Comparison of ENCODE assay signal across 28 cellular contexts in genomic region chr2:202344178-202344577, GRCh38. TPM values are rescaled to one million over a fixed set of nuclear protein-coding genes. Genes with fewer than 3 reads are reported as not detected.
DNase-seq lines count a peak whose midpoint lies in the region; ATAC-seq, FAIRE-seq and TF ChIP-seq lines count a peak whose summit lies in the region.
"Had no signal": no experiment of that assay in that cellular context is flagged by ENCODE, and none has a peak within 500 bp of the region (broad histone marks: within the 10 kb centered on the region; RNA-seq: fewer than 3 reads in every experiment).

No MANE protein-coding gene starts in this region.

- H3K4me1 ChIP-seq in HEK293 (ENCODE audit: control insufficient read depth, insufficient read depth, low read length) = 0 out of 2 replicates have a peak, but pooled peaks cover 2% of the 10 kb centered on the region
- peaks cover 0 to 3% (median 0%) of the 10 kb centered on the region in 4 experiments; a peak in 1 of 7 replicates for H3K4me1 ChIP-seq in H1 (replicated peaks in 1 of 4; ENCODE audit: control insufficient read depth in 3 of 4, insufficient read depth in 4 of 4, low read length in 3 of 4)
- peaks cover 10% of the 10 kb centered on the region for H3K4me1 ChIP-seq in keratinocyte (ENCODE audit: control insufficient read depth, extremely low read depth, insufficient read depth, low read length)
- no peaks in the 10 kb centered on the region for H3K4me1 ChIP-seq in A673 (ENCODE audit: insufficient read depth, low read length, poor library complexity, severe bottlenecking)
- H3K4me1 ChIP-seq: colonic mucosa, SJSA1, upper lobe of right lung had no signal

- H2AFZ ChIP-seq in H1 (ENCODE audit: low read length) (peak overlapping the region; percentile 83), keratinocyte (ENCODE audit: control insufficient read depth, low read length) (no peak overlapping the region)

- no peaks in the 10 kb centered on the region for H3K9me1 ChIP-seq in keratinocyte (ENCODE audit: control insufficient read depth, extremely low read depth, insufficient read depth, low read length)

- WGBS in H1 (ENCODE audit: extremely low coverage in 1 of 2, insufficient coverage in 1 of 2, insufficient read length in 1 of 2, insufficient replicate concordance in 2 of 2, low coverage in 1 of 2, low lambda C conversion rate in 2 of 2, missing lambda C conversion rate in 1 of 2), 2 experiments = 73% methylated on average over 1 of the region's 1 CpG; no CpG with 5 or more reads in 1 of the 2 experiments

- no peaks in the 10 kb centered on the region for H3K9me3 ChIP-seq in HEK293 (ENCODE audit: control insufficient read depth, insufficient read depth, low read depth, low read length)
- no peaks in the 10 kb centered on the region for H3K9me3 ChIP-seq in H1 (ENCODE audit: insufficient read depth in 2 of 2, low read depth in 1 of 2, low read length in 1 of 2)
- H3K9me3 ChIP-seq in keratinocyte (ENCODE audit: control insufficient read depth, low read depth, low read length) = no peaks in the 10 kb centered on the region
- no peaks in the 10 kb centered on the region for H3K9me3 ChIP-seq in A673 (ENCODE audit: low read depth, low read length, poor library complexity, severe bottlenecking)
- H3K9me3 ChIP-seq: colonic mucosa, esophagus squamous epithelium, SJSA1, upper lobe of right lung had no signal

- no peak overlapping the region for H2BK20ac ChIP-seq in H1 (ENCODE audit: low read length)

- ATAC-seq in HG03521 (IDR thresholded peaks at IDR 0.05; ENCODE audit: unreplicated experiment) = no peak
- ATAC-seq: effector memory CD8-positive, alpha-beta T cell; GM12878; left colon; stimulated activated memory B cell treated with anti-CD40 and anti-IgM and Interleukin-4, amounts not matched to agents 10 μg/mL and 1 μg/mL and 100 μg/mL, for 72 hours; upper lobe of right lung had no signal

- no peak overlapping the region; the same call in 1 of the 2 replicates for H3K18ac ChIP-seq in H1 (ENCODE audit: extremely low read depth, low read length)

- H3K4ac ChIP-seq in H1 (replicated peaks; ENCODE audit: insufficient read length, low read depth, low read length) = no peak overlapping the region

- H2BK15ac ChIP-seq in H1 (ENCODE audit: low read length) = no peak overlapping the region

- H4K91ac ChIP-seq in H1 (replicated peaks; ENCODE audit: insufficient read length, low read length) = no peak overlapping the region

- H2BK120ac ChIP-seq in H1 (replicated peaks; ENCODE audit: low read depth, low read length) = no peak overlapping the region

- H4K20me1 ChIP-seq in H1 (replicated peaks in 1 of 2; ENCODE audit: control insufficient read depth in 1 of 2, insufficient read depth in 2 of 2, low read length in 2 of 2) (no peaks in the 10 kb centered on the region), keratinocyte (ENCODE audit: control insufficient read depth, extremely low read depth, insufficient read depth, low read length) (peaks cover 4% of the 10 kb centered on the region)

- peak overlapping the region; percentile 44 for H4K5ac ChIP-seq in H1 (ENCODE audit: insufficient read length, low read depth, low read length)

- no peak overlapping the region for H3K23ac ChIP-seq in H1 (ENCODE audit: insufficient read length)

- no peaks in the 10 kb centered on the region for H3K23me2 ChIP-seq in H1 (ENCODE audit: low read depth, low read length)

- CTCF ChIA-PET in HEK293 (lab: Yijun Ruan, JAX) = no interaction called here
- CTCF ChIA-PET in RWPE1 (lab: Yijun Ruan, JAX) = interaction anchor here (0.6 kb wide), 1 partner anchor 24 kb away, joined by 4 read pairs; no protein-coding TSS in a partner anchor
- CTCF ChIA-PET in H1 (lab: Charles Lee; ENCODE audit: partially characterized antibody) = interaction anchor here (0.6 to 1.4 kb wide), 3 partner anchors 11 to 530 kb away, joined by 3 to 5 read pairs (median 3); no protein-coding TSS in a partner anchor
- CTCF ChIA-PET in A673 (lab: Charles Lee) = no interaction called here

- dilution Hi-C loops in keratinocyte (cut with MboI; ENCODE audit: extremely low pct_ligation_motif_present, low sequenced_read_pairs) = no loop called here

- no peak for TF ChIP-seq POLR2A in H1 (IDR thresholded peaks at IDR 0.05; ENCODE audit: control extremely low read depth in 1 of 2, low read depth in 2 of 2, low read length in 2 of 2)

- intact Hi-C loops in A673 (cut with micrococcal nuclease; ENCODE audit: unreplicated experiment) = no loop called here

- TF ChIP-seq RAD21 in H1 (IDR thresholded peaks at IDR 0.05 in 1 of 2, conservative IDR thresholded peaks at IDR 0.05 in 1 of 2; ENCODE audit: low read depth in 2 of 2, low read length in 2 of 2) = no peak

- TF ChIP-seq EP300 in H1 (IDR thresholded peaks at IDR 0.05; ENCODE audit: borderline replicate concordance in 1 of 2, low read depth in 2 of 2, low read length in 2 of 2) = no peak

- DNase-seq in RWPE1 (ENCODE audit: low spot score) = peak; percentile 58
- no peak for DNase-seq in H1 (ENCODE audit: low read depth in 1 of 2, low spot score in 2 of 2)
- DNase-seq in keratinocyte (ENCODE audit: low read depth, low spot score) = peak; percentile 11
- DNase-seq in A673 (ENCODE audit: low spot score) = no peak
- no peak for DNase-seq in effector CD8-positive, alpha-beta T cell (lab: John Stamatoyannopoulos, UW)
- no peak for DNase-seq in activated CD4-positive, alpha-beta T cell treated with anti-CD3 and anti-CD28 coated beads for 4 hours
- DNase-seq: activated CD4-positive, alpha-beta T cell treated with anti-CD3 and anti-CD28 coated beads, Interleukin-2, amount 10 ng/mL, durations not matched to agents 24 days and 14 days; activated effector memory CD4-positive, alpha-beta T cell treated with anti-CD3 and anti-CD28 coated beads, Interleukin-2, amount 50 U/mL, for 16 hours; anterior cingulate cortex; CD8-positive, alpha-beta memory T cell; colonic mucosa; effector memory CD8-positive, alpha-beta T cell; EL; esophagus squamous epithelium; foreskin melanocyte; HCEC 1CT; left colon; NCI-H2029; NCI-H226; NCI-H69; substantia nigra; upper lobe of right lung; WERI-Rb-1 had no signal

- BruUV-seq in A673 (replicated peaks; lab: Mats Ljungman, UMichigan) = no TSS peak

- peak overlapping the region in 1 of 2 experiments; percentile 20; a peak in 1 of 4 replicates for H3K4me2 ChIP-seq in H1 (ENCODE audit: insufficient read depth in 1 of 2, low read depth in 2 of 2, low read length in 2 of 2)
- H3K4me2 ChIP-seq in keratinocyte (ENCODE audit: control insufficient read depth, extremely low read depth, insufficient read depth, low read depth, low read length) = peak overlapping the region; percentile 44

- H3K4me3 ChIP-seq in HEK293 (ENCODE audit: low read depth, low read length) = no peak overlapping the region
- no peak overlapping the region for H3K4me3 ChIP-seq in H1 (ENCODE audit: extremely low read depth in 1 of 4, insufficient read depth in 2 of 4, low read depth in 3 of 4, low read length in 4 of 4)
- no peak overlapping the region for H3K4me3 ChIP-seq in keratinocyte (ENCODE audit: control insufficient read depth in 2 of 3, extremely low read depth in 1 of 3, insufficient read depth in 2 of 3, low read depth in 1 of 3, low read length in 3 of 3)
- no peak overlapping the region for H3K4me3 ChIP-seq in A673 (ENCODE audit: low read depth, low read length, poor library complexity, severe bottlenecking)
- H3K4me3 ChIP-seq: colonic mucosa, esophagus squamous epithelium, GM12878, SJSA1, upper lobe of right lung had no signal

- H2BK5ac ChIP-seq in H1 (ENCODE audit: low read depth, low read length) = no peak overlapping the region

- no peak overlapping the region for H2BK12ac ChIP-seq in H1 (ENCODE audit: low read depth, low read length)

- no peak overlapping the region for H2AK5ac ChIP-seq in H1 (ENCODE audit: low read depth, low read length)

- no peak overlapping the region for H3K14ac ChIP-seq in H1 (ENCODE audit: insufficient read length)

- H3K36me3 ChIP-seq in HEK293 (ENCODE audit: control insufficient read depth in 2 of 2, insufficient read depth in 1 of 2, low read length in 2 of 2) (no peaks in the 10 kb centered on the region; a peak in 1 of 3 replicates), H1 (ENCODE audit: control insufficient read depth in 2 of 4, insufficient read depth in 4 of 4, low read length in 3 of 4) (no peaks in the 10 kb centered on the region), keratinocyte (ENCODE audit: control insufficient read depth in 2 of 2, extremely low read depth in 1 of 2, insufficient read depth in 2 of 2, low read length in 2 of 2) (no peaks in the 10 kb centered on the region), A673 (ENCODE audit: insufficient read depth, low read length, poor library complexity, severe bottlenecking) (no peaks in the 10 kb centered on the region)
- H3K36me3 ChIP-seq: colonic mucosa, esophagus squamous epithelium, SJSA1, upper lobe of right lung, WERI-Rb-1 had no signal

- H3K56ac ChIP-seq in H1 (replicated peaks; ENCODE audit: insufficient read length, low read depth, low read length) = no peak overlapping the region

- no peaks in the 10 kb centered on the region for H3K79me1 ChIP-seq in H1 (ENCODE audit: low read depth, low read length)

- no peak overlapping the region for H3K27ac ChIP-seq in HEK293 (ENCODE audit: extremely low read depth, low read depth, low read length)
- H3K27ac ChIP-seq in RWPE1 = no peak overlapping the region
- H3K27ac ChIP-seq in H1 (ENCODE audit: low read depth, low read length) = no peak overlapping the region
- peak overlapping the region; percentile 13 for H3K27ac ChIP-seq in keratinocyte (ENCODE audit: control insufficient read depth, insufficient read depth, low read length)
- H3K27ac ChIP-seq in A673 (ENCODE audit: low read depth, low read length, poor library complexity, severe bottlenecking) = no peak overlapping the region
- H3K27ac ChIP-seq: colonic mucosa, esophagus squamous epithelium, SJSA1, upper lobe of right lung, WERI-Rb-1 had no signal

- H4K8ac ChIP-seq in H1 (ENCODE audit: extremely low read depth, insufficient read depth, low read length) = no peak overlapping the region

- no peaks in the 10 kb centered on the region for H3K27me3 ChIP-seq in H1 (replicated peaks in 1 of 4; ENCODE audit: control insufficient read depth in 3 of 4, extremely low read depth in 1 of 4, insufficient read depth in 3 of 4, low read length in 3 of 4)
- H3K27me3 ChIP-seq in keratinocyte (ENCODE audit: control insufficient read depth, extremely low read depth, insufficient read depth, low read length) = no peaks in the 10 kb centered on the region
- no peaks in the 10 kb centered on the region for H3K27me3 ChIP-seq in A673 (replicated peaks; ENCODE audit: insufficient read depth, low read depth, low read length, poor library complexity)
- H3K27me3 ChIP-seq: colonic mucosa, esophagus squamous epithelium, SJSA1, upper lobe of right lung had no signal

- H3K79me2 ChIP-seq in H1 (ENCODE audit: control insufficient read depth in 1 of 2, insufficient read depth in 2 of 2, low read length in 2 of 2) = no peaks in the 10 kb centered on the region
- no peaks in the 10 kb centered on the region for H3K79me2 ChIP-seq in keratinocyte (ENCODE audit: control insufficient read depth, insufficient read depth, low read length)

- H3K9ac ChIP-seq in H1 (replicated peaks in 1 of 4; ENCODE audit: extremely low read depth in 1 of 4, low read depth in 3 of 4, low read length in 3 of 4) = no peak overlapping the region; a peak in 1 of 7 replicates
- H3K9ac ChIP-seq in keratinocyte (ENCODE audit: control insufficient read depth, extremely low read depth, insufficient read depth, low read length) = no peak overlapping the region

- no peak for FAIRE-seq in H1 (lab: Jason Lieb, UNC)
- peak; percentile 73 for FAIRE-seq in keratinocyte (lab: Jason Lieb, UNC)
- FAIRE-seq: GM12878 had no signal

- POLR2A ChIA-PET in HEK293 (lab: Yijun Ruan, JAX) (no interaction called here), RWPE1 (lab: Yijun Ruan, JAX; ENCODE audit: low non-redundant PET) (no interaction called here), H1 (lab: Charles Lee; ENCODE audit: partially characterized antibody) (interaction anchor here (0.6 to 1.7 kb wide), 2 partner anchors 28 to 32 kb away, joined by 3 to 5 read pairs; partner anchors contain the start of gene BMPR2), A673 (lab: Charles Lee; ENCODE audit: low non-redundant PET) (no interaction called here)

- TF ChIP-seq CTCF in HEK293 (tag by site-specific recombination; IDR thresholded peaks at IDR 0.05) (no peak), RWPE1 (conservative IDR thresholded peaks at IDR 0.05; ENCODE audit: low read depth) (no peak), H1 (IDR thresholded peaks at IDR 0.05; ENCODE audit: control extremely low read depth in 1 of 3, insufficient read depth in 1 of 3, low read depth in 1 of 3, low read length in 3 of 3) (no peak), keratinocyte (optimal IDR thresholded peaks at IDR 0.05 in 1 of 3, IDR thresholded peaks at IDR 0.05 in 1 of 3, conservative IDR thresholded peaks at IDR 0.05 in 1 of 3; ENCODE audit: extremely low read depth in 1 of 3, insufficient read depth in 2 of 3, low read length in 3 of 3) (no peak), A673 (conservative IDR thresholded peaks at IDR 0.05; ENCODE audit: low read depth, low read length) (no peak)

RNA-seq across cellular contexts. Expression of gene BMPR2, which starts 31.9 kb away (rescaled TPM):
- 15.9 and 19.8 TPM in 2 replicates for total RNA-seq in H1 (2021; fragmentation: NEBNext Ultra II Directional; extraction: Animal tissue kit (Norgen Biotek cat#: 25700))
- polyA plus RNA-seq in H1 (2011; rRNA removed) (3.5 and 5.5 TPM in 2 replicates), keratinocyte (28.2 to 37.9 TPM (median 31.9 TPM) in 3 replicates)
- polyA plus RNA-seq in H1 (2011; cell fraction: cytosol; rRNA removed) = 7.1 TPM
- polyA plus RNA-seq in H1 (2011; cell fraction: nucleus; rRNA removed) = 4.7 TPM
- 5.4 to 8.5 TPM (median 7.2 TPM) in 4 replicates for polyA plus RNA-seq in H1 (2012, experiment 1 of 2)
- 0.68 TPM for polyA plus RNA-seq in H1 (2012, experiment 2 of 2)
- polyA plus RNA-seq in H1 (2013, experiment 1 of 2) = 9.4 TPM
- polyA plus RNA-seq in H1 (2013, experiment 2 of 2) = 10.6 TPM
- 24.9 and 43.0 TPM in 2 replicates for polyA minus RNA-seq in H1 (2011; rRNA and poly(A)+ RNA removed)
- polyA minus RNA-seq in H1 (2011; cell fraction: cytosol; rRNA and poly(A)+ RNA removed) = 12.7 TPM
- polyA minus RNA-seq in H1 (2011; cell fraction: nucleus; rRNA and poly(A)+ RNA removed) = 27.0 TPM
- polyA plus RNA-seq in keratinocyte (2011; ENCODE audit: low read depth) = 20.7 TPM
- 14.0 and 29.3 TPM in 2 replicates for polyA plus RNA-seq in keratinocyte (2011; cell fraction: cytosol; rRNA removed)
- polyA plus RNA-seq in keratinocyte (2011; cell fraction: nucleus; rRNA removed) = 47.6 and 57.1 TPM in 2 replicates
- polyA plus RNA-seq in keratinocyte (2012; ENCODE audit: low replicate concordance) = 13.3 and 22.6 TPM in 2 replicates
- polyA minus RNA-seq in keratinocyte = 55.2 to 131 TPM (median 84.5 TPM) in 3 replicates
- 40.7 TPM for polyA minus RNA-seq in keratinocyte (2011; cell fraction: cytosol; rRNA and poly(A)+ RNA removed)
- polyA minus RNA-seq in keratinocyte (2011; cell fraction: nucleus; rRNA and poly(A)+ RNA removed) = 95.0 and 216 TPM in 2 replicates
- 32.0 and 34.9 TPM in 2 replicates for total RNA-seq in A673 (2021)

Comparison
In these comparisons a context has a peak if more than half of its experiments do, and no peak if none do; other contexts are left out.
1. DNase-seq: peak in RWPE1 (single experiment) and keratinocyte (single experiment); none in H1 (0 of 2), A673 (single experiment), effector CD8-positive, alpha-beta T cell (single experiment) and activated CD4-positive, alpha-beta T cell treated with anti-CD3 and anti-CD28 coated beads for 4 hours (0 of 2).
2. CTCF ChIA-PET loops: an anchor here in RWPE1 (0.6 kb wide) and H1 (0.6 to 1.4 kb wide); none called in HEK293 and A673.